In genomic region chr5:90628492-90628891, GRCh38 we compare ENCODE assay signal across 26 cellular contexts.
"Had no signal": no experiment of that assay in that cellular context is flagged by ENCODE, and none has a peak within 500 bp of the region (broad histone marks: within the 10 kb centered on the region; RNA-seq: fewer than 3 reads in every experiment).

No MANE protein-coding gene starts in this region.

- H3K4me2 ChIP-seq: smooth muscle cell had no signal

- H3K9me3 ChIP-seq: left lung, lower lobe of right lung, ovary, right atrium auricular region, right lobe of liver, stomach, testis, thyroid gland, transverse colon, upper lobe of left lung had no signal

- DNase-seq: hypothalamus; immature natural killer cell; kidney; left colon; left lung; lower lobe of right lung; mammary epithelial cell; mesenchymal stem cell; naive thymus-derived CD8-positive, alpha-beta T cell; ovary; right lobe of liver; stimulated activated CD4-positive, alpha-beta T cell treated with anti-CD3 and anti-CD28 coated beads, Interleukin-1b, Interleukin-23, amount 100 ng/mL, for 48 hours; stimulated activated CD4-positive, alpha-beta T cell treated with anti-CD3 and anti-CD28 coated beads, Interleukin-2, amount 100 ng/mL, for 48 hours; stimulated activated CD4-positive, alpha-beta T cell treated with anti-CD3 and anti-CD28 coated beads, Interleukin-4, amount 100 ng/mL, for 4 hours; stimulated activated CD8-positive, alpha-beta memory T cell treated with anti-CD3 and anti-CD28 coated beads, Interleukin-4, amount 100 ng/mL, for 48 hours; stimulated activated naive CD8-positive, alpha-beta T cell treated with anti-CD3 and anti-CD28 coated beads, Interleukin-15, Interleukin-2, amounts not matched to agents 100 U/mL and 50 U/mL, for 24 hours; stomach; testis; thyroid gland; transverse colon; upper lobe of left lung had no signal

- H3K27ac Mint-ChIP-seq: immature natural killer cell; naive thymus-derived CD8-positive, alpha-beta T cell; nephron; progenitor cell of endocrine pancreas; stimulated activated memory B cell treated with anti-CD40 and anti-IgM and Interleukin-4, amounts not matched to agents 10 μg/mL and 1 μg/mL and 100 μg/mL, for 72 hours had no signal

- H3K36me3 ChIP-seq: left lung, ovary, right atrium auricular region, right lobe of liver, stomach, thyroid gland, transverse colon, upper lobe of left lung had no signal

- H3K4me1 ChIP-seq: left lung, lower lobe of right lung, right atrium auricular region, right lobe of liver, stomach, testis, transverse colon, upper lobe of left lung had no signal

- H3K27ac ChIP-seq: left lung, lower lobe of right lung, ovary, right atrium auricular region, right lobe of liver, stomach, testis, thyroid gland, transverse colon, upper lobe of left lung had no signal

- H3K9me3 Mint-ChIP-seq: immature natural killer cell; naive thymus-derived CD8-positive, alpha-beta T cell; nephron; stimulated activated memory B cell treated with anti-CD40 and anti-IgM and Interleukin-4, amounts not matched to agents 10 μg/mL and 1 μg/mL and 100 μg/mL, for 72 hours had no signal

- H3K4me3 ChIP-seq: left lung, lower lobe of right lung, ovary, right atrium auricular region, right lobe of liver, smooth muscle cell, stomach, testis, thyroid gland, transverse colon, upper lobe of left lung had no signal

- H3K4me1 Mint-ChIP-seq: immature natural killer cell; naive thymus-derived CD8-positive, alpha-beta T cell; nephron; stimulated activated memory B cell treated with anti-CD40 and anti-IgM and Interleukin-4, amounts not matched to agents 10 μg/mL and 1 μg/mL and 100 μg/mL, for 72 hours had no signal

- H3K4me3 Mint-ChIP-seq: immature natural killer cell; naive thymus-derived CD8-positive, alpha-beta T cell; nephron; stimulated activated memory B cell treated with anti-CD40 and anti-IgM and Interleukin-4, amounts not matched to agents 10 μg/mL and 1 μg/mL and 100 μg/mL, for 72 hours had no signal

- H3K27me3 ChIP-seq: left lung, ovary, right atrium auricular region, right lobe of liver, stomach, testis, thyroid gland, transverse colon, upper lobe of left lung had no signal

- ATAC-seq: left colon; left lung; lower lobe of right lung; naive thymus-derived CD8-positive, alpha-beta T cell; right lobe of liver; stimulated activated memory B cell treated with anti-CD40 and anti-IgM and Interleukin-4, amounts not matched to agents 10 μg/mL and 1 μg/mL and 100 μg/mL, for 72 hours; stimulated activated naive CD8-positive, alpha-beta T cell treated with anti-CD3 and anti-CD28 coated beads, Interleukin-15, Interleukin-2, amounts not matched to agents 100 U/mL and 50 U/mL, for 24 hours had no signal

- H3K27me3 Mint-ChIP-seq: progenitor cell of endocrine pancreas; stimulated activated memory B cell treated with anti-CD40 and anti-IgM and Interleukin-4, amounts not matched to agents 10 μg/mL and 1 μg/mL and 100 μg/mL, for 72 hours had no signal

- H3K36me3 Mint-ChIP-seq: immature natural killer cell; naive thymus-derived CD8-positive, alpha-beta T cell; stimulated activated memory B cell treated with anti-CD40 and anti-IgM and Interleukin-4, amounts not matched to agents 10 μg/mL and 1 μg/mL and 100 μg/mL, for 72 hours had no signal
